8 cellular contexts compared by ENCODE assay signal in genomic region chr1:236795757-236796719, GRCh38. TPM values are rescaled to one million over a fixed set of nuclear protein-coding genes. Genes with fewer than 3 reads are reported as not detected.
DNase-seq lines count a peak whose midpoint lies in the region; FAIRE-seq and TF ChIP-seq lines count a peak whose summit lies in the region.

No MANE protein-coding gene starts in this region.

- H3K4me3 ChIP-seq in Loucy (ENCODE audit: low read length, poor library complexity, severe bottlenecking) (peak overlapping the region; percentile 93), fibroblast of villous mesenchyme (ENCODE audit: low read depth, low read length) (peak overlapping the region; percentile 92)

- peak; percentile 14 for FAIRE-seq in GM12892 (lab: Jason Lieb, UNC)

- H3K27ac Mint-ChIP-seq in H9 (peak overlapping the region in 2 of 3 experiments; percentile 6 to 22; a peak in 1 of 7 replicates), osteocyte (ENCODE audit: unreplicated experiment) (peak overlapping the region; percentile 86)

- no peak overlapping the region for H3K18ac ChIP-seq in H9 (ENCODE audit: insufficient read length, low read depth, low read length)

- no peaks in the 10 kb centered on the region for H3F3A ChIP-seq in Loucy (ENCODE audit: low read depth)

- H3K27me3 ChIP-seq in H9 (ENCODE audit: insufficient read depth, low read length) (no peaks in the 10 kb centered on the region), Loucy (ENCODE audit: insufficient read depth, low read length, poor library complexity, severe bottlenecking) (peaks cover 24% of the 10 kb centered on the region)

- peak overlapping the region; percentile 18 for H3K23ac ChIP-seq in H9 (ENCODE audit: insufficient read length, low read depth, low read length)

- H3K9me3 ChIP-seq in H9 (ENCODE audit: control insufficient read depth, low read depth, low read length) (no peaks in the 10 kb centered on the region), Loucy (ENCODE audit: insufficient read depth, low read depth, low read length) (no peaks in the 10 kb centered on the region)

- no peaks in the 10 kb centered on the region for H3K36me3 ChIP-seq in Loucy (ENCODE audit: insufficient read depth, low read length)

- peak overlapping the region; percentile 83 for H3K9ac ChIP-seq in H9 (ENCODE audit: extremely low read depth, insufficient read length, low read length)
- peak overlapping the region; percentile 86 for H3K9ac ChIP-seq in Loucy (ENCODE audit: low read depth, low read length, poor library complexity, severe bottlenecking)

- no peak for TF ChIP-seq POLR2A in GM12892 (IDR thresholded peaks at IDR 0.05; ENCODE audit: low read depth, low read length)

- peak overlapping the region; percentile 82 for H3K4me2 ChIP-seq in H9 (ENCODE audit: insufficient read depth, insufficient read length, low read length)
- H3K4me2 ChIP-seq in Loucy (ENCODE audit: low read depth, low read length, poor library complexity, severe bottlenecking), result peak overlapping the region; percentile 95

- no peak overlapping the region for H3K56ac ChIP-seq in H9 (ENCODE audit: insufficient read length, low read depth, low read length)

- H2AFZ ChIP-seq in H9 (ENCODE audit: low read length) (no peak overlapping the region), Loucy (ENCODE audit: low read length) (peak overlapping the region; percentile 92)

- H3K9me2 ChIP-seq in Loucy (replicated peaks; ENCODE audit: low read depth, low read length), result no peaks in the 10 kb centered on the region

- H3K27me3 Mint-ChIP-seq in H9 (ENCODE audit: low read depth) (peaks cover 22% of the 10 kb centered on the region), osteocyte (ENCODE audit: unreplicated experiment) (peaks cover 8% of the 10 kb centered on the region)

- no peak overlapping the region for H3K27ac ChIP-seq in H9 (ENCODE audit: insufficient read length, low read depth, low read length)

- no peak overlapping the region for H2BK12ac ChIP-seq in H9 (ENCODE audit: insufficient read length, low read depth, low read length)

- H4K20me1 ChIP-seq in H9 (ENCODE audit: control insufficient read depth, insufficient read depth, insufficient read length) (no peaks in the 10 kb centered on the region), Loucy (ENCODE audit: insufficient read depth, low read length, poor library complexity, severe bottlenecking) (peaks cover 20% of the 10 kb centered on the region)

- H3K36me3 Mint-ChIP-seq in H9 (ENCODE audit: insufficient read depth in 1 of 3, low read depth in 3 of 3), result no peaks in the 10 kb centered on the region
- no peaks in the 10 kb centered on the region for H3K36me3 Mint-ChIP-seq in osteocyte (ENCODE audit: unreplicated experiment)

- H4K5ac ChIP-seq in H9 (ENCODE audit: insufficient read length, low read depth, low read length), result no peak overlapping the region

- H3K79me2 ChIP-seq in H9 (ENCODE audit: insufficient read depth, low read length), result no peaks in the 10 kb centered on the region; the same call in 1 of the 2 replicates
- peaks cover 56% of the 10 kb centered on the region for H3K79me2 ChIP-seq in Loucy (ENCODE audit: insufficient read depth, low read length)

- no peak overlapping the region for H2BK120ac ChIP-seq in H9 (ENCODE audit: low read depth, low read length, poor library complexity, severe bottlenecking)

- no peak overlapping the region for H2BK5ac ChIP-seq in H9 (ENCODE audit: insufficient read length, low read length)

- H2BK15ac ChIP-seq in H9 (ENCODE audit: low read depth, low read length), result no peak overlapping the region

- H3K14ac ChIP-seq in H9 (ENCODE audit: insufficient read depth, low read length), result peak overlapping the region; percentile 62

- peaks cover 12 to 14% of the 10 kb centered on the region in 2 experiments for H3K4me1 Mint-ChIP-seq in H9
- peaks cover 24% of the 10 kb centered on the region for H3K4me1 Mint-ChIP-seq in osteocyte (ENCODE audit: unreplicated experiment)

- H3T11ph ChIP-seq in H9 (ENCODE audit: low read length), result no peak overlapping the region

- peaks cover 15% of the 10 kb centered on the region for H3K23me2 ChIP-seq in H9 (ENCODE audit: insufficient read length, low read depth, low read length, poor library complexity, severe bottlenecking)

- no peaks in the 10 kb centered on the region for H3K79me1 ChIP-seq in H9 (ENCODE audit: insufficient read depth, low read depth, low read length, poor library complexity, severe bottlenecking)

- no peak for TF ChIP-seq CTCF in H9 (conservative IDR thresholded peaks at IDR 0.05)
- TF ChIP-seq CTCF in Loucy (conservative IDR thresholded peaks at IDR 0.05; ENCODE audit: low read length), result no peak
- TF ChIP-seq CTCF in fibroblast of villous mesenchyme (IDR thresholded peaks at IDR 0.05; ENCODE audit: insufficient read depth, low read depth, low read length), result no peak
- no peak for TF ChIP-seq CTCF in osteocyte (IDR thresholded peaks at IDR 0.05)

- H3K9me3 Mint-ChIP-seq in H9 (no peaks in the 10 kb centered on the region), osteocyte (ENCODE audit: unreplicated experiment) (no peaks in the 10 kb centered on the region)

- no peak overlapping the region for H4K8ac ChIP-seq in H9 (replicated peaks; ENCODE audit: insufficient read length, low read depth, low read length)

- H4K91ac ChIP-seq in H9 (ENCODE audit: insufficient read length, low read depth, low read length), result no peak overlapping the region

- H3K4ac ChIP-seq in H9 (ENCODE audit: low read depth, low read length), result no peak overlapping the region

- H3K4me1 ChIP-seq in H9 (ENCODE audit: insufficient read depth, low read length) (no peaks in the 10 kb centered on the region), Loucy (ENCODE audit: insufficient read depth, low read length, poor library complexity, severe bottlenecking) (peaks cover 25% of the 10 kb centered on the region)

- no peak for DNase-seq in GM12892 (ENCODE audit: insufficient read length)
- DNase-seq in H9, result no peak
- DNase-seq in activated T-cell treated with anti-CD3 and anti-CD28 coated beads for 4 hours, result peak; percentile 47
- DNase-seq in fibroblast of villous mesenchyme (ENCODE audit: low read depth), result peak; percentile 68
- DNase-seq in osteocyte (ENCODE audit: extremely low spot score, unreplicated experiment), result no peak
- no peak for DNase-seq in NCI-H2196 treated with DMSO at 0.1 percent for 48 hours (lab: John Stamatoyannopoulos, UW; ENCODE audit: unreplicated experiment)
- DNase-seq in activated effector memory CD4-positive, alpha-beta T cell treated with Interleukin-2 at 50 U/mL for 16 hours, result no peak

- peak overlapping the region; percentile 81 to 98 for H3K4me3 Mint-ChIP-seq in H9
- peak overlapping the region; percentile 96 for H3K4me3 Mint-ChIP-seq in osteocyte (ENCODE audit: unreplicated experiment)

- no peak overlapping the region for H2AK5ac ChIP-seq in H9 (ENCODE audit: insufficient read length, low read length)

- WGBS in H9 (ENCODE audit: extremely low coverage, insufficient read length, low lambda C conversion rate), result no CpG with 5 or more reads among the region's 41 CpGs

- no peak overlapping the region for H2BK20ac ChIP-seq in H9 (ENCODE audit: low read depth, low read length, poor library complexity, severe bottlenecking)

RNA-seq across cellular contexts. Expression of gene MTR, which starts 0.9 kb away (rescaled TPM):
- polyA plus RNA-seq in GM12892 (2012; ENCODE audit: missing spikeins), result 23.7 TPM
- total RNA-seq in H9 (2021), result 32.7 and 35.5 TPM in 2 replicates
- 26.7 and 34.5 TPM in 2 replicates for total RNA-seq in fibroblast of villous mesenchyme
- 37.8 and 41.6 TPM in 2 replicates for total RNA-seq in osteocyte

Comparison
In these comparisons a context has a peak if more than half of its experiments do, and no peak if none do; other contexts are left out.
1. DNase-seq: peak in activated T-cell treated with anti-CD3 and anti-CD28 coated beads for 4 hours (single experiment) and fibroblast of villous mesenchyme (single experiment); none in GM12892 (single experiment), H9 (single experiment), osteocyte (single experiment), NCI-H2196 treated with DMSO at 0.1 percent for 48 hours (single experiment) and activated effector memory CD4-positive, alpha-beta T cell treated with Interleukin-2 at 50 U/mL for 16 hours (single experiment).